Comparison of ENCODE assay signal across 18 cellular contexts in genomic region chr2:26455801-26456700, GRCh38. TPM values are rescaled to one million over a fixed set of nuclear protein-coding genes. Genes with fewer than 3 reads are reported as not detected.
DNase-seq lines count a peak whose midpoint lies in the region; ATAC-seq and TF ChIP-seq lines count a peak whose summit lies in the region.
"Had no signal": no experiment of that assay in that cellular context is flagged by ENCODE, and none has a peak within 500 bp of the region (broad histone marks: within the 10 kb centered on the region; RNA-seq: fewer than 3 reads in every experiment).

No MANE protein-coding gene starts in this region.

- no peak overlapping the region for H3K27ac Mint-ChIP-seq in GM23338
- H3K27ac Mint-ChIP-seq: activated CD4-positive, alpha-beta T cell treated with anti-CD3 and anti-CD28 coated beads, Interleukin-2, amount 10 ng/mL, durations not matched to agents 24 days and 14 days; CD4-positive, alpha-beta memory T cell; T-helper 17 cell had no signal

- no peak for TF ChIP-seq CTCF in HCT116 (IDR thresholded peaks at IDR 0.05 in 2 of 3, conservative IDR thresholded peaks at IDR 0.05 in 1 of 3; ENCODE audit: borderline replicate concordance in 1 of 3, insufficient read depth in 1 of 3, low read depth in 2 of 3, low read length in 2 of 3)
- TF ChIP-seq CTCF in smooth muscle cell (IDR thresholded peaks at IDR 0.05; ENCODE audit: borderline replicate concordance, insufficient read depth, poor library complexity, severe bottlenecking): no peak
- TF ChIP-seq CTCF in esophagus squamous epithelium (IDR thresholded peaks at IDR 0.05): no peak
- no peak for TF ChIP-seq CTCF in GM23338 (conservative IDR thresholded peaks at IDR 0.05; ENCODE audit: low read depth in 2 of 2)

- RAD21 ChIA-PET in HCT116 (lab: Charles Lee; ENCODE audit: low non-redundant PET in 1 of 2, low total read pairs in 2 of 2, uncharacterized antibody in 2 of 2, unreplicated experiment in 2 of 2): no interaction called here

- H4K20me1 ChIP-seq in HCT116 (ENCODE audit: insufficient read depth): no peaks in the 10 kb centered on the region
- no peaks in the 10 kb centered on the region for H4K20me1 ChIP-seq in smooth muscle cell (ENCODE audit: low read depth)
- H4K20me1 ChIP-seq in GM23338 (replicated peaks; ENCODE audit: insufficient read depth): no peaks in the 10 kb centered on the region

- ATAC-seq in HCT116 (no peak), left lobe of liver (peak; percentile 36), GM23338 (no peak)
- ATAC-seq: Panc1; stimulated activated naive CD8-positive, alpha-beta T cell treated with anti-CD3 and anti-CD28 coated beads, Interleukin-15, amount 100 ng/mL, for 72 hours; T-helper 17 cell had no signal

- POLR2A ChIA-PET in HCT116 (lab: Charles Lee): no interaction called here

- H3F3A ChIP-seq in smooth muscle cell (ENCODE audit: low read depth): no peaks in the 10 kb centered on the region
- no peaks in the 10 kb centered on the region for H3F3A ChIP-seq in GM23338 (replicated peaks; ENCODE audit: low read depth)

- no peaks in the 10 kb centered on the region for H3K9me3 ChIP-seq in HCT116 (ENCODE audit: control insufficient read depth in 1 of 2, insufficient read depth in 1 of 2, low read depth in 1 of 2, low read length in 2 of 2)
- no peaks in the 10 kb centered on the region for H3K9me3 ChIP-seq in smooth muscle cell (replicated peaks; ENCODE audit: low read depth)
- H3K9me3 ChIP-seq in esophagus squamous epithelium: no peaks in the 10 kb centered on the region
- H3K9me3 ChIP-seq: MG63 had no signal

- H3K4me3 ChIP-seq in HCT116 (replicated peaks in 1 of 2; ENCODE audit: low read depth in 1 of 2, low read length in 2 of 2): no peak overlapping the region
- H3K4me3 ChIP-seq in smooth muscle cell: no peak overlapping the region
- no peak overlapping the region for H3K4me3 ChIP-seq in esophagus squamous epithelium
- no peak overlapping the region for H3K4me3 ChIP-seq in GM23338
- H3K4me3 ChIP-seq: MG63 had no signal

- peaks cover 13% of the 10 kb centered on the region for H3K27me3 Mint-ChIP-seq in GM23338 (ENCODE audit: insufficient read depth, low read depth, poor library complexity)
- H3K27me3 Mint-ChIP-seq: stimulated activated naive CD8-positive, alpha-beta T cell treated with anti-CD3 and anti-CD28 coated beads, Interleukin-15, amount 100 ng/mL, for 72 hours had no signal

- BruUV-seq in HCT116 (replicated peaks; lab: Mats Ljungman, UMichigan): no TSS peak

- TF ChIP-seq RAD21 in HCT116 (IDR thresholded peaks at IDR 0.05; ENCODE audit: low read depth): no peak

- H3K9ac ChIP-seq in HCT116 (ENCODE audit: low read length) (no peak overlapping the region), smooth muscle cell (ENCODE audit: low read depth) (no peak overlapping the region)

- no peak overlapping the region for H3K4me3 Mint-ChIP-seq in GM23338
- H3K4me3 Mint-ChIP-seq: activated CD4-positive, alpha-beta T cell treated with anti-CD3 and anti-CD28 coated beads, Interleukin-2, amount 10 ng/mL, durations not matched to agents 24 days and 14 days; CD4-positive, alpha-beta memory T cell; stimulated activated naive CD8-positive, alpha-beta T cell treated with anti-CD3 and anti-CD28 coated beads, Interleukin-15, amount 100 ng/mL, for 72 hours; T-helper 17 cell had no signal

- H3K36me3 Mint-ChIP-seq in GM23338 (ENCODE audit: low read depth): no peaks in the 10 kb centered on the region
- H3K36me3 Mint-ChIP-seq: CD4-positive, alpha-beta memory T cell had no signal

- H3K4me1 ChIP-seq in HCT116 (ENCODE audit: control insufficient read depth in 1 of 2, insufficient read depth in 2 of 2, low read length in 2 of 2): peaks cover 0 to 19% of the 10 kb centered on the region in 2 experiments; a peak in 2 of 4 replicates
- peaks cover 10% of the 10 kb centered on the region for H3K4me1 ChIP-seq in smooth muscle cell (ENCODE audit: low read depth)
- H3K4me1 ChIP-seq in esophagus squamous epithelium: peaks cover 0 to 20% (median 0%) of the 10 kb centered on the region in 3 donors
- H3K4me1 ChIP-seq in GM23338 (ENCODE audit: insufficient read depth): no peaks in the 10 kb centered on the region

- no peaks in the 10 kb centered on the region for H3K36me3 ChIP-seq in HCT116 (ENCODE audit: control insufficient read depth in 1 of 2, insufficient read depth in 2 of 2, low read length in 2 of 2)
- no peaks in the 10 kb centered on the region for H3K36me3 ChIP-seq in smooth muscle cell (ENCODE audit: low read depth)
- H3K36me3 ChIP-seq in esophagus squamous epithelium: no peaks in the 10 kb centered on the region
- no peaks in the 10 kb centered on the region for H3K36me3 ChIP-seq in GM23338 (ENCODE audit: insufficient read depth)
- H3K36me3 ChIP-seq: MG63 had no signal

- H3K9me2 ChIP-seq in HCT116 (ENCODE audit: insufficient read depth) (no peaks in the 10 kb centered on the region), GM23338 (ENCODE audit: insufficient read depth) (no peaks in the 10 kb centered on the region)

- H3K27me3 ChIP-seq in HCT116 (ENCODE audit: insufficient read depth, low read length): no peaks in the 10 kb centered on the region
- H3K27me3 ChIP-seq in smooth muscle cell (ENCODE audit: low read depth): no peaks in the 10 kb centered on the region
- no peaks in the 10 kb centered on the region for H3K27me3 ChIP-seq in esophagus squamous epithelium
- no peaks in the 10 kb centered on the region for H3K27me3 ChIP-seq in GM23338 (ENCODE audit: insufficient read depth)
- H3K27me3 ChIP-seq: MG63 had no signal

- no peak overlapping the region for H2AFZ ChIP-seq in HCT116 (ENCODE audit: low read depth, low read length, poor library complexity, severe bottlenecking)
- no peak overlapping the region for H2AFZ ChIP-seq in smooth muscle cell (ENCODE audit: low read depth)
- no peak overlapping the region for H2AFZ ChIP-seq in GM23338

- H3K79me2 ChIP-seq in HCT116 (ENCODE audit: insufficient read depth, low read length): no peaks in the 10 kb centered on the region
- H3K79me2 ChIP-seq in smooth muscle cell (ENCODE audit: low read depth): no peaks in the 10 kb centered on the region
- no peaks in the 10 kb centered on the region for H3K79me2 ChIP-seq in GM23338 (replicated peaks; ENCODE audit: insufficient read depth)

- TF ChIP-seq POLR2A in HCT116 (IDR thresholded peaks at IDR 0.05; ENCODE audit: borderline replicate concordance, extremely low read depth, insufficient read depth, insufficient read length) (no peak), esophagus squamous epithelium (IDR thresholded peaks at IDR 0.05) (no peak)

- peaks cover 3% of the 10 kb centered on the region; the same call in 1 of the 3 replicates for H3K4me1 Mint-ChIP-seq in GM23338
- H3K4me1 Mint-ChIP-seq: activated CD4-positive, alpha-beta T cell treated with anti-CD3 and anti-CD28 coated beads, Interleukin-2, amount 10 ng/mL, durations not matched to agents 24 days and 14 days; stimulated activated naive CD8-positive, alpha-beta T cell treated with anti-CD3 and anti-CD28 coated beads, Interleukin-15, amount 100 ng/mL, for 72 hours had no signal

- intact Hi-C loops in HCT116 (cut with micrococcal nuclease): no loop called here
- intact Hi-C loops in esophagus squamous epithelium (cut with DNase I): no loop called here

- no peak overlapping the region for H3K27ac ChIP-seq in HCT116 (ENCODE audit: low read depth, low read length)
- no peak overlapping the region for H3K27ac ChIP-seq in smooth muscle cell (ENCODE audit: low read depth)
- H3K27ac ChIP-seq in esophagus squamous epithelium: peak overlapping the region in 1 of 4 donors; percentile 2
- no peak overlapping the region for H3K27ac ChIP-seq in GM23338 (ENCODE audit: low read depth)

- DNase-seq in HCT116 (ENCODE audit: low read depth, low spot score) (no peak), UCSD-AML1 (lab: John Stamatoyannopoulos, UW; ENCODE audit: unreplicated experiment) (peak; percentile 49), left lobe of liver (ENCODE audit: low spot score) (no peak), smooth muscle cell (lab: John Stamatoyannopoulos, UW; ENCODE audit: unreplicated experiment) (no peak), esophagus squamous epithelium (lab: John Stamatoyannopoulos, UW) (no peak), NCI-H748 (lab: John Stamatoyannopoulos, UW; ENCODE audit: unreplicated experiment) (no peak), LoVo (ENCODE audit: low spot score) (no peak), GM23338 (ENCODE audit: low spot score) (no peak)
- DNase-seq: activated CD4-positive, alpha-beta T cell treated with anti-CD3 and anti-CD28 coated beads, Interleukin-2, amount 10 ng/mL, durations not matched to agents 24 days and 14 days; CD4-positive, alpha-beta memory T cell; effector CD8-positive, alpha-beta T cell; foreskin fibroblast; MG63; NCI-H446 treated with DMSO at 0.1 percent for 48 hours; T-helper 17 cell had no signal

- H3K9me3 Mint-ChIP-seq in GM23338: no peaks in the 10 kb centered on the region
- H3K9me3 Mint-ChIP-seq: activated CD4-positive, alpha-beta T cell treated with anti-CD3 and anti-CD28 coated beads, Interleukin-2, amount 10 ng/mL, durations not matched to agents 24 days and 14 days; stimulated activated naive CD8-positive, alpha-beta T cell treated with anti-CD3 and anti-CD28 coated beads, Interleukin-15, amount 100 ng/mL, for 72 hours had no signal

- CTCF ChIA-PET in HCT116 (lab: Charles Lee): no interaction called here

- H3K4me2 ChIP-seq in HCT116 (ENCODE audit: low read length): peak overlapping the region; percentile 56
- peak overlapping the region; percentile 56 for H3K4me2 ChIP-seq in smooth muscle cell
- H3K4me2 ChIP-seq in GM23338: no peak overlapping the region

- WGBS in smooth muscle cell (ENCODE audit: low lambda C conversion rate): 89% methylated on average over 21 of the region's 21 CpGs
- 76 to 86% methylated on average over 13 to 17 of the region's 21 CpGs for WGBS in esophagus squamous epithelium, 2 donors

TF ChIP-seq in HCT116, 20 proteins besides CTCF, POLR2A, EP300 and RAD21 (continues in another document):
- TF ChIP-seq YY1 (IDR thresholded peaks at IDR 0.05; ENCODE audit: extremely low read depth, insufficient replicate concordance, low read depth, low read length): no peak

TF ChIP-seq in GM23338, 12 proteins besides CTCF, POLR2A, EP300 and RAD21 (continues in another document):
- no peak for TF ChIP-seq STAT1 (IDR thresholded peaks at IDR 0.05; ENCODE audit: unreplicated experiment)

RNA-seq across cellular contexts. Expression of gene OTOF, which starts 21.9 kb away (rescaled TPM):
- total RNA-seq in HCT116 (2021; ENCODE audit: unreplicated experiment) (0.10 TPM), left lobe of liver (0.05 TPM), smooth muscle cell (not detected in 2 replicates), esophagus squamous epithelium (under 1 TPM in 2 of 4 donors, not detected in 2; under 0.01 to 0.56 TPM)
- polyA plus RNA-seq in HCT116 (2012): 0.09 and 0.10 TPM in 2 replicates
- polyA plus RNA-seq in smooth muscle cell (0.05 TPM in 1 of 2 replicates, not detected in the other), GM23338 (2016; fragmentation: Nextera tagmentation; extraction: Ambion mirVana) (0.23 TPM in 1 of 2 replicates, not detected in the other)
- total RNA-seq in GM23338 (2014; rRNA removed; shearing (Covaris generic)): 0.21 TPM in 1 of 2 replicates, not detected in the other
- total RNA-seq: H4 had no signal

RNA-seq across cellular contexts. Expression of gene DRC1, which starts 54.3 kb away (rescaled TPM):
- not detected for total RNA-seq in HCT116 (2021; ENCODE audit: unreplicated experiment)
- not detected in 2 replicates for polyA plus RNA-seq in HCT116 (2012)
- not detected for total RNA-seq in left lobe of liver
- 0.09 TPM in 1 of 2 replicates, not detected in the other for total RNA-seq in smooth muscle cell
- polyA plus RNA-seq in smooth muscle cell: 0.14 TPM in 1 of 2 replicates, not detected in the other
- total RNA-seq in esophagus squamous epithelium: not detected
- not detected in 2 replicates for total RNA-seq in GM23338 (2014; rRNA removed; shearing (Covaris generic))
- 0.45 TPM in 1 of 2 replicates, not detected in the other for polyA plus RNA-seq in GM23338 (2016; fragmentation: Nextera tagmentation; extraction: Ambion mirVana)
- total RNA-seq: activated CD4-positive, alpha-beta T cell treated with anti-CD3 and anti-CD28 coated beads, Interleukin-2, amount 10 ng/mL, durations not matched to agents 24 days and 14 days; CD4-positive, alpha-beta memory T cell; H4; T-helper 17 cell had no signal
- polyA plus RNA-seq: CD4-positive, alpha-beta memory T cell had no signal
